Comparison of ENCODE assay signal across 25 cellular contexts in genomic region chr2:795245-796041, GRCh38.
DNase-seq lines count a peak whose midpoint lies in the region; TF ChIP-seq lines count a peak whose summit lies in the region.
"Had no signal": no experiment of that assay in that cellular context is flagged by ENCODE, and none has a peak within 500 bp of the region (broad histone marks: within the 10 kb centered on the region; RNA-seq: fewer than 3 reads in every experiment).

No MANE protein-coding gene starts in this region.

- no CpG with 5 or more reads among the region's 27 CpGs for WGBS in neuronal stem cell (ENCODE audit: extremely low coverage in 2 of 2, insufficient read length in 2 of 2, insufficient replicate concordance in 1 of 2), 2 donors

- H3K9ac ChIP-seq in neuronal stem cell (ENCODE audit: low read depth, low read length, poor library complexity): peak overlapping the region; percentile 6

- H3K14ac ChIP-seq in neuronal stem cell (ENCODE audit: low read length): no peak overlapping the region

- TF ChIP-seq CTCF in brain (conservative IDR thresholded peaks at IDR 0.05): no peak
- no peak for TF ChIP-seq CTCF in right atrium auricular region (IDR thresholded peaks at IDR 0.05)
- TF ChIP-seq CTCF in uterus (IDR thresholded peaks at IDR 0.05): no peak

- no peaks in the 10 kb centered on the region for H3K27me3 Mint-ChIP-seq in brain
- H3K27me3 Mint-ChIP-seq: activated CD4-positive, alpha-beta memory T cell treated with anti-CD3 and anti-CD28 coated beads for 36 hours; stimulated activated naive CD8-positive, alpha-beta T cell treated with anti-CD3 and anti-CD28 coated beads, Interleukin-15, Interleukin-2, amounts not matched to agents 100 ng/mL and 50 ng/mL, for 24 hours had no signal

- DNase-seq in right atrium auricular region (ENCODE audit: low spot score) (peak; percentile 56), neuronal stem cell (ENCODE audit: low spot score) (no peak), uterus (peak; percentile 52 to 67), MG63 (no peak), NCI-H446 treated with DMSO at 0.1 percent for 48 hours (lab: John Stamatoyannopoulos, UW) (no peak)
- DNase-seq in activated naive CD4-positive, alpha-beta T cell treated with Interleukin-2 at 50 U/mL for 16 hours: no peak
- DNase-seq: activated CD4-positive, alpha-beta memory T cell treated with anti-CD3 and anti-CD28 coated beads for 36 hours; activated CD4-positive, CD25-positive, alpha-beta regulatory T cell; activated gamma-delta T cell treated with Interleukin-2 at 50 U/mL for 16 hours; brain microvascular endothelial cell; CD4-positive, alpha-beta T cell; cortex of kidney; endodermal cell; gastrocnemius medialis; KBM-7; lower lobe of right lung; MM.1S; NCI-H1436 treated with DMSO at 0.1 percent for 48 hours; NCI-H2107; right lobe of liver; SIG-M5; stimulated activated CD4-positive, alpha-beta T cell treated with anti-CD3 and anti-CD28 coated beads, Interleukin-15, amount 100 ng/mL, for 24 hours; thyroid gland had no signal

- peak overlapping the region in 2 of 5 experiments; percentile 17 to 22 for H3K4me3 Mint-ChIP-seq in brain
- H3K4me3 Mint-ChIP-seq: activated CD4-positive, alpha-beta memory T cell treated with anti-CD3 and anti-CD28 coated beads for 36 hours; CD4-positive, alpha-beta T cell; endodermal cell; stimulated activated naive CD8-positive, alpha-beta T cell treated with anti-CD3 and anti-CD28 coated beads, Interleukin-15, Interleukin-2, amounts not matched to agents 100 ng/mL and 50 ng/mL, for 24 hours had no signal

- H3K4me1 ChIP-seq in right atrium auricular region (no peaks in the 10 kb centered on the region), neuronal stem cell (ENCODE audit: control insufficient read depth in 2 of 2, insufficient read depth in 1 of 2, low read depth in 1 of 2, low read length in 2 of 2) (no peaks in the 10 kb centered on the region), uterus (no peaks in the 10 kb centered on the region)
- H3K4me1 ChIP-seq: gastrocnemius medialis, lower lobe of right lung, right lobe of liver, thyroid gland had no signal

- no peak overlapping the region for H3K4me2 ChIP-seq in neuronal stem cell (ENCODE audit: insufficient read depth, low read length, poor library complexity, severe bottlenecking)

- H3K9me3 ChIP-seq in right atrium auricular region (no peaks in the 10 kb centered on the region), neuronal stem cell (replicated peaks in 1 of 2; ENCODE audit: control insufficient read depth in 2 of 2, insufficient read depth in 1 of 2, low read depth in 1 of 2, low read length in 2 of 2) (peaks cover 0 to under 1% of the 10 kb centered on the region in 2 donors), uterus (no peaks in the 10 kb centered on the region), MG63 (no peaks in the 10 kb centered on the region)
- H3K9me3 ChIP-seq: gastrocnemius medialis, lower lobe of right lung, right lobe of liver, thyroid gland had no signal

- no peak overlapping the region for H2AK5ac ChIP-seq in neuronal stem cell (ENCODE audit: low read depth, low read length)

- no peak for TF ChIP-seq POLR2A in uterus (IDR thresholded peaks at IDR 0.05)

- H2BK12ac ChIP-seq in neuronal stem cell (ENCODE audit: low read length): no peak overlapping the region

- H3K4me3 ChIP-seq in right atrium auricular region (no peak overlapping the region), neuronal stem cell (ENCODE audit: low read length in 2 of 2) (peak overlapping the region in 1 of 2 donors; percentile 9), uterus (no peak overlapping the region), MG63 (no peak overlapping the region)
- H3K4me3 ChIP-seq: gastrocnemius medialis, lower lobe of right lung, right lobe of liver, thyroid gland had no signal

- H3K27ac Mint-ChIP-seq in brain: peak overlapping the region in 4 of 5 experiments; percentile 73 to 89 (median 80)
- H3K27ac Mint-ChIP-seq: activated CD4-positive, alpha-beta memory T cell treated with anti-CD3 and anti-CD28 coated beads for 36 hours; CD4-positive, alpha-beta T cell; endodermal cell; stimulated activated naive CD8-positive, alpha-beta T cell treated with anti-CD3 and anti-CD28 coated beads, Interleukin-15, Interleukin-2, amounts not matched to agents 100 ng/mL and 50 ng/mL, for 24 hours had no signal

- peaks cover 0 to 15% (median 2%) of the 10 kb centered on the region in 5 experiments for H3K9me3 Mint-ChIP-seq in brain
- H3K9me3 Mint-ChIP-seq: activated CD4-positive, alpha-beta memory T cell treated with anti-CD3 and anti-CD28 coated beads for 36 hours; CD4-positive, alpha-beta T cell; endodermal cell; stimulated activated naive CD8-positive, alpha-beta T cell treated with anti-CD3 and anti-CD28 coated beads, Interleukin-15, Interleukin-2, amounts not matched to agents 100 ng/mL and 50 ng/mL, for 24 hours had no signal

- no peak overlapping the region for H3K27ac ChIP-seq in right atrium auricular region
- no peak overlapping the region for H3K27ac ChIP-seq in neuronal stem cell (replicated peaks; ENCODE audit: low read length)
- H3K27ac ChIP-seq in uterus: peak overlapping the region in 1 of 2 donors; percentile 74
- H3K27ac ChIP-seq: brain microvascular endothelial cell, gastrocnemius medialis, lower lobe of right lung, right lobe of liver, thyroid gland had no signal

- H2AFZ ChIP-seq in neuronal stem cell (ENCODE audit: low read length): no peak overlapping the region

- no peaks in the 10 kb centered on the region for H3K36me3 ChIP-seq in right atrium auricular region
- no peaks in the 10 kb centered on the region for H3K36me3 ChIP-seq in neuronal stem cell (replicated peaks in 1 of 2; ENCODE audit: control insufficient read depth in 2 of 2, insufficient read depth in 2 of 2, low read length in 2 of 2)
- H3K36me3 ChIP-seq in uterus: no peaks in the 10 kb centered on the region
- no peaks in the 10 kb centered on the region for H3K36me3 ChIP-seq in MG63
- H3K36me3 ChIP-seq: brain microvascular endothelial cell, gastrocnemius medialis, lower lobe of right lung, right lobe of liver, thyroid gland had no signal

- H3K27me3 ChIP-seq in right atrium auricular region (no peaks in the 10 kb centered on the region), neuronal stem cell (ENCODE audit: control insufficient read depth in 3 of 3, insufficient read depth in 3 of 3, low read depth in 1 of 3, low read length in 3 of 3) (no peaks in the 10 kb centered on the region), uterus (no peaks in the 10 kb centered on the region), MG63 (0 out of 2 replicates have a peak, but pooled peaks cover 2% of the 10 kb centered on the region)
- H3K27me3 ChIP-seq: brain microvascular endothelial cell, right lobe of liver, thyroid gland had no signal

- intact Hi-C loops in uterus (cut with DNase I; ENCODE audit: low total_unique reads): no loop called here

- no peak overlapping the region for H3K4ac ChIP-seq in neuronal stem cell (ENCODE audit: low read length)

- H3K36me3 Mint-ChIP-seq in brain: no peaks in the 10 kb centered on the region
- H3K36me3 Mint-ChIP-seq: activated CD4-positive, alpha-beta memory T cell treated with anti-CD3 and anti-CD28 coated beads for 36 hours had no signal

- peaks cover 41% of the 10 kb centered on the region for H3K4me1 Mint-ChIP-seq in brain
- H3K4me1 Mint-ChIP-seq: endodermal cell had no signal

- H4K91ac ChIP-seq in neuronal stem cell (ENCODE audit: low read depth, low read length, poor library complexity): no peak overlapping the region

- H2BK5ac ChIP-seq in neuronal stem cell (ENCODE audit: low read length): no peak overlapping the region

- H2BK15ac ChIP-seq in neuronal stem cell (ENCODE audit: low read length): no peak overlapping the region

- no peak overlapping the region for H3K18ac ChIP-seq in neuronal stem cell (ENCODE audit: low read length)

- H3K23ac ChIP-seq in neuronal stem cell (ENCODE audit: low read depth, low read length, poor library complexity): no peak overlapping the region

- no peak overlapping the region for H2BK120ac ChIP-seq in neuronal stem cell (ENCODE audit: low read depth, low read length)

- H4K8ac ChIP-seq in neuronal stem cell (ENCODE audit: low read depth, low read length): no peak overlapping the region

- no peaks in the 10 kb centered on the region for H3K79me1 ChIP-seq in neuronal stem cell (ENCODE audit: low read depth, low read length)

Comparison
In these comparisons a context has a peak if more than half of its experiments do, and no peak if none do; other contexts are left out.
1. DNase-seq: peak in right atrium auricular region (single experiment) and uterus (2 of 2); none in neuronal stem cell (single experiment), activated naive CD4-positive, alpha-beta T cell treated with Interleukin-2 at 50 U/mL for 16 hours (single experiment), MG63 (single experiment) and NCI-H446 treated with DMSO at 0.1 percent for 48 hours (single experiment).